Comparison of ENCODE assay signal across 15 cellular contexts in the genomic region with DNA sequence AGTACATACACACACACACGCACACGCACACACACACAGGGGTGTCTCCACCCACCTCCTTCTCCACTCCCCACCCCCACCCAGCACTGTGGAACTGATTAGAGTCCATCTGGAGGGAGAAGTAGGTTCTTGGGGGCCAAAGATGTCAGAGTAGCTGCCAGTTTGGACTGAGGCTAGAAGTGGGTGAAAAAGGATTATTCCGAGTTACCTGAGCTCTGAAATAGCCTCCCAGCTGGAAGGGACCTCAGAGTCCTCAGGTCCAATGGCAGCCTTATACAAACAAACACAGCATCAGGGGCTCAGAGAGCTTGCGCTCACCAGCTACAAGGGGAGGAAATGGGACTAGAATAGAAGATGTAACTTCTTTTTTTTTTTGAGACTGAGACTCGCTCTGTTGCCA. TPM values are rescaled to one million over a fixed set of nuclear protein-coding genes. Genes with fewer than 3 reads are reported as not detected.
DNase-seq lines count a peak whose midpoint lies in the region; ATAC-seq, FAIRE-seq and TF ChIP-seq lines count a peak whose summit lies in the region.
"Had no signal": no experiment of that assay in that cellular context is flagged by ENCODE, and none has a peak within 500 bp of the region (broad histone marks: within the 10 kb centered on the region; RNA-seq: fewer than 3 reads in every experiment).

No MANE protein-coding gene starts in this region.

- ATAC-seq in GM12878, result no peak
- ATAC-seq in HG03045 (IDR thresholded peaks at IDR 0.05; ENCODE audit: unreplicated experiment), result no peak
- no peak for ATAC-seq in GM19463 (IDR thresholded peaks at IDR 0.05; ENCODE audit: unreplicated experiment)
- ATAC-seq in GM21381 (IDR thresholded peaks at IDR 0.05; ENCODE audit: unreplicated experiment), result no peak

- no TSS peak for BruUV-seq in GM12878 (replicated peaks; lab: Mats Ljungman, UMichigan)

- RAD21 ChIA-PET in GM12878 (lab: Charles Lee; ENCODE audit: unreplicated experiment), result interaction anchor here (0.6 to 3.2 kb wide), 8 partner anchors 19 to 1919 kb away, joined by 3 to 21 read pairs (median 6); partner anchors contain the start of gene IL10RA

- H3K9ac ChIP-seq in GM12878 (ENCODE audit: control insufficient read depth, insufficient read depth, low read length), result 0 out of 2 replicates have a peak overlapping the region, but pooled peaks have one; percentile 7
- H3K9ac ChIP-seq in skeletal muscle tissue (ENCODE audit: low read depth in 1 of 3, low read length in 3 of 3), result no peak overlapping the region

- H4K20me1 ChIP-seq in GM12878 (ENCODE audit: control insufficient read depth, insufficient read depth), result no peaks in the 10 kb centered on the region

- no peak for DNase-seq in T-helper 1 cell
- peak; percentile 37 for DNase-seq in NOMO-1 (lab: John Stamatoyannopoulos, UW; ENCODE audit: unreplicated experiment in 2 of 2)
- DNase-seq in GM12878 (ENCODE audit: low read depth, low spot score), result no peak
- DNase-seq: NCI-H2171 treated with DMSO at 0.1 percent for 48 hours had no signal

- peak overlapping the region; percentile 90 for H3K27ac Mint-ChIP-seq in T-helper 1 cell treated with Interleukin-12 subunit alpha and Interleukin-12 subunit beta and Interleukin-4 antibody, amounts not matched to agents 30 μg/mL and 1 μg/mL, for 36 hours

- H2AFZ ChIP-seq in GM12878 (ENCODE audit: control insufficient read depth, low read depth, low read length), result no peak overlapping the region

- H3K27me3 ChIP-seq in GM12878 (replicated peaks in 1 of 2; ENCODE audit: control insufficient read depth in 2 of 2, insufficient read depth in 2 of 2, low read length in 1 of 2) (no peaks in the 10 kb centered on the region), skeletal muscle tissue (ENCODE audit: control insufficient read depth in 3 of 3, insufficient read depth in 3 of 3, low read length in 3 of 3) (peaks cover 0 to 6% (median 2%) of the 10 kb centered on the region in 3 donors)

- POLR2A ChIA-PET in GM12878 (lab: Charles Lee), result interaction anchor here (0.7 to 4.3 kb wide), 4 partner anchors 9 to 220 kb away, joined by 7 to 20 read pairs (median 10); no protein-coding TSS in a partner anchor

- peaks cover 14% of the 10 kb centered on the region for H3K9me3 Mint-ChIP-seq in T-helper 1 cell treated with Interleukin-12 subunit alpha and Interleukin-12 subunit beta and Interleukin-4 antibody, amounts not matched to agents 30 μg/mL and 1 μg/mL, for 36 hours

- WGBS in GM12878 (ENCODE audit: insufficient coverage, insufficient replicate concordance, low lambda C conversion rate, missing lambda C conversion rate), result 64% methylated on average over 3 of the region's 5 CpGs

- H3K27me3 Mint-ChIP-seq in T-helper 1 cell treated with Interleukin-12 subunit alpha and Interleukin-12 subunit beta and Interleukin-4 antibody, amounts not matched to agents 30 μg/mL and 1 μg/mL, for 36 hours (ENCODE audit: low read depth), result no peaks in the 10 kb centered on the region

- H3K36me3 ChIP-seq in GM12878 (ENCODE audit: control insufficient read depth in 2 of 2, insufficient read depth in 2 of 2, low read length in 1 of 2), result no peaks in the 10 kb centered on the region
- H3K36me3 ChIP-seq in skeletal muscle tissue (ENCODE audit: control insufficient read depth in 3 of 3, insufficient read depth in 3 of 3, low read length in 3 of 3), result no peaks in the 10 kb centered on the region
- H3K36me3 ChIP-seq: thoracic aorta had no signal

- peaks cover 34% of the 10 kb centered on the region for H3K36me3 Mint-ChIP-seq in T-helper 1 cell treated with Interleukin-12 subunit alpha and Interleukin-12 subunit beta and Interleukin-4 antibody, amounts not matched to agents 30 μg/mL and 1 μg/mL, for 36 hours (ENCODE audit: low read depth)

- H3K4me2 ChIP-seq in GM12878 (ENCODE audit: control insufficient read depth, insufficient read depth), result peak overlapping the region; percentile 26

- peaks cover 80% of the 10 kb centered on the region for H3K4me1 ChIP-seq in GM12878 (ENCODE audit: control insufficient read depth, insufficient read depth, low read length)
- H3K4me1 ChIP-seq in skeletal muscle tissue (ENCODE audit: control insufficient read depth in 3 of 3, insufficient read depth in 3 of 3, low read length in 3 of 3), result peaks cover 0 to 10% (median 3%) of the 10 kb centered on the region in 3 donors

- TF ChIP-seq CTCF in GM12878 (IDR thresholded peaks at IDR 0.05 in 2 of 3, conservative IDR thresholded peaks at IDR 0.05 in 1 of 3; ENCODE audit: control insufficient read depth in 2 of 3, extremely low read depth in 1 of 3, insufficient read depth in 1 of 3, low read depth in 3 of 3, low read length in 3 of 3), result no peak

- H3K9me3 ChIP-seq in GM12878 (replicated peaks; ENCODE audit: control insufficient read depth, insufficient read depth, low read length), result no peaks in the 10 kb centered on the region; the same call in 2 of the 3 replicates
- H3K9me3 ChIP-seq in skeletal muscle tissue (ENCODE audit: control insufficient read depth in 3 of 3, low read length in 3 of 3), result no peaks in the 10 kb centered on the region
- H3K9me3 ChIP-seq: thoracic aorta had no signal

- no peak for TF ChIP-seq EP300 in GM12878 (IDR thresholded peaks at IDR 0.05; ENCODE audit: borderline replicate concordance in 1 of 2, control insufficient read depth in 1 of 2, low read depth in 2 of 2, low read length in 2 of 2)

- intact Hi-C loops in GM12878 (cut with micrococcal nuclease; ENCODE audit: unreplicated experiment), result no loop called here

- H3K27ac ChIP-seq in GM12878 (ENCODE audit: control insufficient read depth, insufficient read depth) (peak overlapping the region; percentile 73), skeletal muscle tissue (ENCODE audit: low read depth, low read length) (peak overlapping the region; percentile 47)
- H3K27ac ChIP-seq: RWPE1, VCaP had no signal

- CTCF ChIA-PET in GM12878 (lab: Yijun Ruan, JAX), result interaction anchor here (0.7 to 8.0 kb wide), 8 partner anchors 12 to 199 kb away, joined by 3 to 49 read pairs (median 4); partner anchors contain the start of gene IL10RA

- H3K79me2 ChIP-seq in GM12878 (ENCODE audit: control insufficient read depth, insufficient read depth, low read length), result no peaks in the 10 kb centered on the region

- FAIRE-seq in GM12878 (lab: Jason Lieb, UNC), result no peak
- FAIRE-seq: A204.1, colon had no signal

- in situ Hi-C loops in GM12878 (cut with MboI), result no loop called here

- H3K4me3 ChIP-seq in GM12878 (no peak overlapping the region), skeletal muscle tissue (ENCODE audit: low read length in 3 of 3) (no peak overlapping the region)
- H3K4me3 ChIP-seq: thoracic aorta had no signal

- no peak for TF ChIP-seq RAD21 in GM12878 (IDR thresholded peaks at IDR 0.05; ENCODE audit: insufficient read depth, low read depth, low read length)

- TF ChIP-seq POLR2A in GM12878 (IDR thresholded peaks at IDR 0.05; ENCODE audit: low read depth, low read length), result no peak

- H3K4me3 Mint-ChIP-seq in T-helper 1 cell treated with Interleukin-12 subunit alpha and Interleukin-12 subunit beta and Interleukin-4 antibody, amounts not matched to agents 30 μg/mL and 1 μg/mL, for 36 hours, result peak overlapping the region; percentile 60

- SMC1A ChIA-PET in GM12878 (lab: Charles Lee; ENCODE audit: uncharacterized antibody, unreplicated experiment), result interaction anchor here (0.6 to 19.0 kb wide), 13 partner anchors 9 to 192 kb away, joined by 3 to 280 read pairs (median 4); partner anchors contain the start of gene IL10RA

- H3K4me1 Mint-ChIP-seq in T-helper 1 cell treated with Interleukin-12 subunit alpha and Interleukin-12 subunit beta and Interleukin-4 antibody, amounts not matched to agents 30 μg/mL and 1 μg/mL, for 36 hours (ENCODE audit: low read depth), result peaks cover 88% of the 10 kb centered on the region

TF ChIP-seq in GM12878, 131 proteins besides CTCF, POLR2A, EP300 and RAD21:
- 0 out of 2 replicates have a peak, but pooled peaks have one; percentile 10 for TF ChIP-seq SPI1 (IDR thresholded peaks at IDR 0.05; ENCODE audit: borderline replicate concordance, insufficient read depth, low read depth, low read length)
- no peak for TF ChIP-seq CHD2 (IDR thresholded peaks at IDR 0.05; ENCODE audit: borderline replicate concordance, low read depth, low read length)

RNA-seq across cellular contexts. Expression of gene IL10RA, which starts 20.8 kb away (rescaled TPM):
- total RNA-seq in GM12878 (2013; cell fraction: nucleolus; rRNA removed), result 57.8 and 59.8 TPM in 2 replicates
- total RNA-seq in GM12878 (2014; rRNA removed), result 12.0 and 12.5 TPM in 2 replicates
- total RNA-seq in GM12878 (2014; rRNA removed; fragmentation: Illumina TruSeq; extraction: Trizol), result 6.5 and 8.8 TPM in 2 replicates
- total RNA-seq in GM12878 (2021), result 10.8 and 11.8 TPM in 2 replicates
- 22.6 TPM for polyA plus RNA-seq in GM12878 (2011; ENCODE audit: low read depth)
- 29.5 and 45.9 TPM in 2 replicates for polyA plus RNA-seq in GM12878 (2011; rRNA removed)
- polyA plus RNA-seq in GM12878 (2011; cell fraction: cytosol; rRNA removed), result 38.2 and 61.8 TPM in 2 replicates
- polyA plus RNA-seq in GM12878 (2011; cell fraction: nucleus; rRNA removed), result 57.3 and 71.0 TPM in 2 replicates
- 13.8 and 14.8 TPM in 2 replicates for polyA plus RNA-seq in GM12878 (2012)
- 5.9 and 13.7 TPM in 2 replicates for polyA plus RNA-seq in GM12878 (2014; fragmentation: Illumina TruSeq; extraction: Trizol)
- polyA plus RNA-seq in GM12878 (2014; fragmentation: Nextera tagmentation; extraction: Ambion mirVana), result 1 to 10 TPM in 1 of 2 experiments, under 1 TPM in 1; 0.77 to 1.4 TPM
- polyA plus RNA-seq in GM12878 (2014; rRNA removed), result 11.0 and 18.7 TPM in 2 replicates
- 1 to 10 TPM; 7.4 to 8.5 TPM for polyA plus RNA-seq in GM12878 (2016; fragmentation: Nextera tagmentation; extraction: Ambion mirVana)
- 76.7 and 94.2 TPM in 2 replicates for polyA minus RNA-seq in GM12878 (2011; rRNA and poly(A)+ RNA removed)
- polyA minus RNA-seq in GM12878 (2011; cell fraction: cytosol; rRNA and poly(A)+ RNA removed), result 17.8 and 20.6 TPM in 2 replicates
- 57.1 and 67.5 TPM in 2 replicates for polyA minus RNA-seq in GM12878 (2011; cell fraction: nucleus; rRNA and poly(A)+ RNA removed)
- total RNA-seq in skeletal muscle tissue, result 8.9 TPM
- total RNA-seq: LHCN-M2 had no signal

Comparison
In these comparisons a context has a peak if more than half of its experiments do, and no peak if none do; other contexts are left out.
1. DNase-seq: peak in NOMO-1 (2 of 2); none in T-helper 1 cell (0 of 5) and GM12878 (single experiment).